Comparison of ENCODE assay signal across 11 cellular contexts in the genomic region with DNA sequence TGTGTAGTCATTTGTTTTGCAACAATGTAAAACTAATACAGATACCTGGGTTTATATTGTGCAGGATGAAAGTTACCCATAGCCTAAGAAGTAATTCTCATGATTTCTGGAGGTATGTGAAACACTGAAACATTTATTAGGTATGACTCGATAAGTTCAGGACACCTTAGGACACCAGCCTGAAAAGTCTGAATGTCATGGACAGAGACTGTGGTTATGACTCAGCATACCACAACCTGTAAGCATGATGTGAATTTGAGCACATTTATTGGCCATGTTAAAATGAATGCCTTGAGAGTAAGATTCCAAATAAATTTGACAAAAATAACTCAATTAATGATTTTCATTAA.
DNase-seq lines count a peak whose midpoint lies in the region; ATAC-seq lines count a peak whose summit lies in the region.
"Had no signal": no experiment of that assay in that cellular context is flagged by ENCODE, and none has a peak within 500 bp of the region (broad histone marks: within the 10 kb centered on the region; RNA-seq: fewer than 3 reads in every experiment).

No MANE protein-coding gene starts in this region.

- peak; percentile 58 for DNase-seq in HS-5 (ENCODE audit: low read depth)
- DNase-seq in SW480 (ENCODE audit: low spot score): peak; percentile 62
- peak; percentile 73 for DNase-seq in kidney tubule cell (ENCODE audit: low spot score)
- DNase-seq in NCI-H748 (lab: John Stamatoyannopoulos, UW; ENCODE audit: unreplicated experiment): no peak
- DNase-seq in ureter (ENCODE audit: low spot score): no peak
- no peak for DNase-seq in T1000 (lab: John Stamatoyannopoulos, UW)
- no peak for DNase-seq in stimulated activated CD4-positive, alpha-beta T cell treated with anti-CD3 and anti-CD28 coated beads, Interleukin-15, amount 100 ng/mL, for 24 hours
- DNase-seq: Kasumi-1; naive thymus-derived CD8-positive, alpha-beta T cell; NCI-H510A had no signal

- ATAC-seq in GM18508 (IDR thresholded peaks at IDR 0.05; ENCODE audit: insufficient read depth, unreplicated experiment): peak; percentile 53
- ATAC-seq: naive thymus-derived CD8-positive, alpha-beta T cell had no signal

Comparison
In these comparisons a context has a peak if more than half of its experiments do, and no peak if none do; other contexts are left out.
1. DNase-seq: peak in HS-5 (single experiment), SW480 (single experiment) and kidney tubule cell (single experiment); none in NCI-H748 (single experiment), ureter (single experiment), T1000 (single experiment) and stimulated activated CD4-positive, alpha-beta T cell treated with anti-CD3 and anti-CD28 coated beads, Interleukin-15, amount 100 ng/mL, for 24 hours (single experiment).